In genomic region chr1:93814059-93814794, GRCh38 we compare ENCODE assay signal across 8 cellular contexts.
A peak's percentile ranks its signal among the peaks of the same experiment; 100 is the strongest.
DNase-seq lines count a peak whose midpoint lies in the region; ATAC-seq lines count a peak whose summit lies in the region.

No MANE protein-coding gene starts in this region.

- DNase-seq in activated gamma-delta T cell treated with Interleukin-2 at 50 U/mL for 16 hours (peak; percentile 32), activated gamma-delta T cell (lab: John Stamatoyannopoulos, UW) (no peak), NCI-H2029 treated with DMSO at 0.1 percent for 48 hours (lab: John Stamatoyannopoulos, UW) (peak; percentile 66), T-helper 2 cell (peak in 3 of 5 experiments; percentile 11 to 84 (median 21)), kidney tubule cell (ENCODE audit: low spot score) (peak; percentile 86)
- DNase-seq in central memory CD4-positive, alpha-beta T cell, result peak; percentile 14
- DNase-seq in stimulated activated CD4-positive, alpha-beta T cell treated with anti-CD3 and anti-CD28 coated beads, Interleukin-4, amount 100 ng/mL, for 48 hours (ENCODE audit: low read depth in 2 of 2), result peak; percentile 17 to 38

- peak; percentile 52 for ATAC-seq in HG02938 (IDR thresholded peaks at IDR 0.05; ENCODE audit: unreplicated experiment)
